ENCODE assay signal across 24 cellular contexts in genomic region chr19:41228486-41228885, GRCh38. TPM values are rescaled to one million over a fixed set of nuclear protein-coding genes. Genes with fewer than 3 reads are reported as not detected.
DNase-seq lines count a peak whose midpoint lies in the region; ATAC-seq and TF ChIP-seq lines count a peak whose summit lies in the region.
"Had no signal": no experiment of that assay in that cellular context is flagged by ENCODE, and none has a peak within 500 bp of the region (broad histone marks: within the 10 kb centered on the region; RNA-seq: fewer than 3 reads in every experiment).

No MANE protein-coding gene starts in this region.

- H3K9ac ChIP-seq in BLaER1 = no peak overlapping the region
- no peak overlapping the region for H3K9ac ChIP-seq in mesenchymal stem cell (ENCODE audit: low read length)
- H3K9ac ChIP-seq: KMS-11 had no signal

- peaks cover 13% of the 10 kb centered on the region for H3K79me1 ChIP-seq in mesenchymal stem cell (replicated peaks; ENCODE audit: low read length, poor library complexity, severe bottlenecking)

- peak overlapping the region; percentile 80 for H3K27ac Mint-ChIP-seq in HFFc6
- H3K27ac Mint-ChIP-seq in WTC11 = peak overlapping the region; percentile 42
- H3K27ac Mint-ChIP-seq in activated naive CD8-positive, alpha-beta T cell treated with anti-CD3 and anti-CD28 coated beads for 36 hours = no peak overlapping the region
- H3K27ac Mint-ChIP-seq: CD8-positive, alpha-beta T cell; IgD-negative memory B cell had no signal

- POLR2A ChIA-PET in WTC11 (lab: Charles Lee) = no interaction called here

- H4K20me1 ChIP-seq in BLaER1 = no peaks in the 10 kb centered on the region

- H3K23ac ChIP-seq in mesenchymal stem cell (ENCODE audit: low read length in 2 of 2) = no peak overlapping the region

- no peak for DNase-seq in HFFc6
- DNase-seq in WTC11 (ENCODE audit: low spot score) = no peak
- DNase-seq in mesenchymal stem cell = no peak
- DNase-seq in inferior parietal cortex (ENCODE audit: extremely low spot score) = no peak
- DNase-seq in upper lobe of left lung = no peak
- DNase-seq in activated naive CD8-positive, alpha-beta T cell treated with anti-CD3 and anti-CD28 coated beads for 36 hours = no peak
- no peak for DNase-seq in psoas muscle
- DNase-seq: AML-193; C1 segment of cervical spinal cord; Caco-2; CD8-positive, alpha-beta T cell; GOT3; HCEC 1CT; MM.1S; NCI-H2081; NCI-H2227 treated with DMSO at 0.1 percent for 48 hours; NCI-H526 treated with DMSO at 0.1 percent for 48 hours; RPMI8226; SIG-M5 had no signal

- H3K14ac ChIP-seq in mesenchymal stem cell (ENCODE audit: low read length in 2 of 2) = no peak overlapping the region

- TF ChIP-seq CTCF in HFFc6 (IDR thresholded peaks at IDR 0.05) (no peak), WTC11 (IDR thresholded peaks at IDR 0.05) (no peak), upper lobe of left lung (IDR thresholded peaks at IDR 0.05) (no peak), psoas muscle (IDR thresholded peaks at IDR 0.05) (no peak)

- H3K9me3 ChIP-seq in BLaER1 = no peaks in the 10 kb centered on the region
- H3K9me3 ChIP-seq in mesenchymal stem cell (ENCODE audit: control insufficient read depth, low read length) = no peaks in the 10 kb centered on the region
- no peaks in the 10 kb centered on the region for H3K9me3 ChIP-seq in upper lobe of left lung
- H3K9me3 ChIP-seq in psoas muscle = no peaks in the 10 kb centered on the region
- H3K9me3 ChIP-seq: Caco-2 had no signal

- no peak overlapping the region for H3K4ac ChIP-seq in mesenchymal stem cell (ENCODE audit: low read depth in 1 of 2, low read length in 2 of 2)

- H3K4me1 Mint-ChIP-seq in HFFc6 (ENCODE audit: low read depth) (peaks cover 47% of the 10 kb centered on the region), WTC11 (peaks cover 27% of the 10 kb centered on the region)
- H3K4me1 Mint-ChIP-seq in activated naive CD8-positive, alpha-beta T cell treated with anti-CD3 and anti-CD28 coated beads for 36 hours = peaks cover 20% of the 10 kb centered on the region

- no peak overlapping the region for H2BK120ac ChIP-seq in mesenchymal stem cell (ENCODE audit: low read depth, low read length)

- no peaks in the 10 kb centered on the region for H3K36me3 ChIP-seq in BLaER1
- H3K36me3 ChIP-seq in mesenchymal stem cell (ENCODE audit: control insufficient read depth in 1 of 2, insufficient read depth in 2 of 2, low read depth in 1 of 2, low read length in 2 of 2) = peaks cover 55 to 64% of the 10 kb centered on the region in 2 experiments
- no peaks in the 10 kb centered on the region for H3K36me3 ChIP-seq in upper lobe of left lung
- H3K36me3 ChIP-seq in psoas muscle (ENCODE audit: insufficient read depth in 1 of 2, low read depth in 1 of 2) = no peaks in the 10 kb centered on the region

- 66% methylated on average over 2 of the region's 3 CpGs for WGBS in mesenchymal stem cell
- WGBS in upper lobe of left lung, 2 donors = 64 to 93% methylated on average over 3 of the region's 3 CpGs
- WGBS in psoas muscle, 3 donors = 78 to 87% (median 86%) methylated on average over 3 of the region's 3 CpGs

- no peak overlapping the region for H2BK15ac ChIP-seq in mesenchymal stem cell (ENCODE audit: low read depth, poor library complexity, severe bottlenecking)

- no peak overlapping the region for H2AFZ ChIP-seq in mesenchymal stem cell (ENCODE audit: low read depth, low read length)
- H2AFZ ChIP-seq: PC-9 had no signal

- H4K8ac ChIP-seq in mesenchymal stem cell (ENCODE audit: low read length) = peak overlapping the region; percentile 74

- H3K27ac ChIP-seq in BLaER1 (no peak overlapping the region), mesenchymal stem cell (ENCODE audit: low read length, poor library complexity, severe bottlenecking) (no peak overlapping the region), upper lobe of left lung (no peak overlapping the region), psoas muscle (no peak overlapping the region)
- H3K27ac ChIP-seq: KMS-11, PC-9, SK-N-MC had no signal

- H3K36me3 Mint-ChIP-seq in HFFc6 (ENCODE audit: low read depth) = peaks cover 50% of the 10 kb centered on the region
- H3K36me3 Mint-ChIP-seq in WTC11 = no peaks in the 10 kb centered on the region; the same call in 1 of the 2 replicates
- H3K36me3 Mint-ChIP-seq in activated naive CD8-positive, alpha-beta T cell treated with anti-CD3 and anti-CD28 coated beads for 36 hours = peaks cover 1% of the 10 kb centered on the region
- H3K36me3 Mint-ChIP-seq: CD8-positive, alpha-beta T cell; IgD-negative memory B cell had no signal

- H3K4me3 ChIP-seq in BLaER1 (no peak overlapping the region), mesenchymal stem cell (ENCODE audit: insufficient read depth in 1 of 2, low read depth in 1 of 2, low read length in 2 of 2) (no peak overlapping the region), upper lobe of left lung (no peak overlapping the region), psoas muscle (no peak overlapping the region)
- H3K4me3 ChIP-seq: PC-9, SK-N-MC had no signal

- CTCF ChIA-PET in WTC11 (lab: Charles Lee) = interaction anchor here (1.2 to 1.5 kb wide), 2 partner anchors 24 to 34 kb away, joined by 4 read pairs; no protein-coding TSS in a partner anchor

- H3K4me1 ChIP-seq in BLaER1 (peaks cover 8% of the 10 kb centered on the region), mesenchymal stem cell (ENCODE audit: control insufficient read depth, insufficient read depth, low read depth, low read length) (peaks cover 33% of the 10 kb centered on the region), upper lobe of left lung (peaks cover 13 to 16% (median 14%) of the 10 kb centered on the region in 4 donors), psoas muscle (no peaks in the 10 kb centered on the region)

- no peak for TF ChIP-seq POLR2A in upper lobe of left lung (IDR thresholded peaks at IDR 0.05)

- H3K27me3 ChIP-seq in BLaER1 = no peaks in the 10 kb centered on the region
- no peaks in the 10 kb centered on the region for H3K27me3 ChIP-seq in mesenchymal stem cell (ENCODE audit: control insufficient read depth in 1 of 2, insufficient read depth in 1 of 2, low read length in 2 of 2)
- H3K27me3 ChIP-seq in upper lobe of left lung = peaks cover 0 to 6% (median 0%) of the 10 kb centered on the region in 4 donors
- H3K27me3 ChIP-seq in psoas muscle (ENCODE audit: insufficient read depth in 3 of 3, low read length in 2 of 3) = peaks cover 0 to 40% (median 0%) of the 10 kb centered on the region in 3 donors

- no peak overlapping the region for H3K18ac ChIP-seq in mesenchymal stem cell (ENCODE audit: low read depth in 1 of 2, low read length in 2 of 2)

- H2BK12ac ChIP-seq in mesenchymal stem cell (ENCODE audit: low read length in 2 of 2) = no peak overlapping the region

- H3K9me3 Mint-ChIP-seq in HFFc6 (0 out of 2 replicates have a peak, but pooled peaks cover 3% of the 10 kb centered on the region), WTC11 (no peaks in the 10 kb centered on the region)
- no peaks in the 10 kb centered on the region for H3K9me3 Mint-ChIP-seq in activated naive CD8-positive, alpha-beta T cell treated with anti-CD3 and anti-CD28 coated beads for 36 hours
- H3K9me3 Mint-ChIP-seq: CD8-positive, alpha-beta T cell had no signal

- no peak overlapping the region for H2BK5ac ChIP-seq in mesenchymal stem cell (ENCODE audit: low read depth, low read length, poor library complexity, severe bottlenecking)

- H3K4me2 ChIP-seq in BLaER1 (peak overlapping the region; percentile 39; the same call in 1 of the 2 replicates), mesenchymal stem cell (ENCODE audit: low read length, poor library complexity, severe bottlenecking) (no peak overlapping the region)
- H3K4me2 ChIP-seq: KMS-11, PC-9 had no signal

- no peak overlapping the region for H3K4me3 Mint-ChIP-seq in HFFc6
- H3K4me3 Mint-ChIP-seq in WTC11 = no peak overlapping the region
- no peak overlapping the region for H3K4me3 Mint-ChIP-seq in activated naive CD8-positive, alpha-beta T cell treated with anti-CD3 and anti-CD28 coated beads for 36 hours
- H3K4me3 Mint-ChIP-seq: CD8-positive, alpha-beta T cell had no signal

- intact Hi-C loops in psoas muscle (cut with DNase I) = loop anchor here in 1 of 2 donors (5.0 kb wide), 1 partner anchor 34 kb away; the partner anchor contains the start of gene HNRNPUL1

- H3K27me3 Mint-ChIP-seq in HFFc6 (ENCODE audit: insufficient read depth) (peaks cover 9% of the 10 kb centered on the region), WTC11 (ENCODE audit: low read depth) (no peaks in the 10 kb centered on the region)
- peaks cover 9% of the 10 kb centered on the region for H3K27me3 Mint-ChIP-seq in activated naive CD8-positive, alpha-beta T cell treated with anti-CD3 and anti-CD28 coated beads for 36 hours

- no peak for ATAC-seq in WTC11
- ATAC-seq in upper lobe of left lung (ENCODE audit: low FRiP score in 2 of 2) = no peak
- no peak for ATAC-seq in psoas muscle
- ATAC-seq: CD8-positive, alpha-beta T cell had no signal

- peak overlapping the region; percentile 60 for H2AK5ac ChIP-seq in mesenchymal stem cell (ENCODE audit: low read length, severe bottlenecking)

- TF ChIP-seq EP300 in upper lobe of left lung (IDR thresholded peaks at IDR 0.05) = no peak

- no peak overlapping the region for H4K91ac ChIP-seq in mesenchymal stem cell (ENCODE audit: low read length)

RNA-seq across cellular contexts. Expression of gene AXL, which starts 9.5 kb away (rescaled TPM):
- 100 to 1,000 TPM; 419 to 474 (median 458) TPM for total RNA-seq in HFFc6 (2021; fragmentation: NEBNext Ultra II Directional; extraction: Animal tissue kit (Norgen Biotek cat#: 25700))
- 25.0 to 27.3 TPM (median 27.0 TPM) in 3 replicates for total RNA-seq in WTC11 (2021)
- 91.5 TPM for polyA plus RNA-seq in mesenchymal stem cell (2013, experiment 1 of 2)
- 89.9 TPM for polyA plus RNA-seq in mesenchymal stem cell (2013, experiment 2 of 2)
- total RNA-seq in upper lobe of left lung = 10 to 100 TPM; 28.4 to 96.9 (median 71.7) TPM
- under 1 TPM; 0.41 to 0.42 TPM for total RNA-seq in activated naive CD8-positive, alpha-beta T cell treated with anti-CD3 and anti-CD28 coated beads for 36 hours
- 10 to 100 TPM in 2 of 4 donors, 1 to 10 TPM in 2; 8.4 to 13.6 (median 11.0) TPM for total RNA-seq in psoas muscle
- 1 to 10 TPM; 3.3 to 4.4 (median 4.3) TPM for polyA plus RNA-seq in psoas muscle

RNA-seq across cellular contexts. Expression of gene CYP2S1, which starts 35.5 kb away (rescaled TPM):
- total RNA-seq in HFFc6 (2021; fragmentation: NEBNext Ultra II Directional; extraction: Animal tissue kit (Norgen Biotek cat#: 25700)) = 1 to 10 TPM in 3 of 6 experiments, under 1 TPM in 3; 0.65 to 1.6 (median 1.1) TPM
- 173 to 191 TPM (median 188 TPM) in 3 replicates for total RNA-seq in WTC11 (2021)
- polyA plus RNA-seq in mesenchymal stem cell (2013, experiment 1 of 2) = 19.0 TPM
- 18.5 TPM for polyA plus RNA-seq in mesenchymal stem cell (2013, experiment 2 of 2)
- total RNA-seq in upper lobe of left lung = 10 to 100 TPM in 4 of 6 donors, 1 to 10 TPM in 2; 5.2 to 40.6 (median 20.1) TPM
- under 1 TPM; 0.27 to 0.32 TPM for total RNA-seq in activated naive CD8-positive, alpha-beta T cell treated with anti-CD3 and anti-CD28 coated beads for 36 hours
- 1 to 10 TPM in 1 of 4 donors, under 1 TPM in 3; 0.27 to 1.1 (median 0.62) TPM for total RNA-seq in psoas muscle
- polyA plus RNA-seq in psoas muscle = under 1 TPM; 0.10 to 0.56 (median 0.26) TPM
- polyA plus RNA-seq: IgD-negative memory B cell had no signal

RNA-seq across cellular contexts. Expression of gene HNRNPUL1, which starts 35.7 kb away (rescaled TPM):
- total RNA-seq in HFFc6 (2021; fragmentation: NEBNext Ultra II Directional; extraction: Animal tissue kit (Norgen Biotek cat#: 25700)) = 100 to 1,000 TPM; 176 to 245 (median 234) TPM
- total RNA-seq in WTC11 (2021) (246 to 282 TPM (median 257 TPM) in 3 replicates), upper lobe of left lung (100 to 1,000 TPM; 152 to 351 (median 211) TPM), psoas muscle (100 to 1,000 TPM in 2 of 4 donors, 10 to 100 TPM in 2; 82.2 to 129 (median 105) TPM)
- 178 TPM for polyA plus RNA-seq in mesenchymal stem cell (2013, experiment 1 of 2)
- 179 TPM for polyA plus RNA-seq in mesenchymal stem cell (2013, experiment 2 of 2)
- total RNA-seq in activated naive CD8-positive, alpha-beta T cell treated with anti-CD3 and anti-CD28 coated beads for 36 hours = 100 to 1,000 TPM; 255 to 259 TPM
- 10 to 100 TPM; 54.3 to 82.3 (median 69.2) TPM for polyA plus RNA-seq in psoas muscle

Comparison
In these comparisons a context has a peak if more than half of its experiments do, and no peak if none do; other contexts are left out.
1. RNA of gene AXL, which starts 9.5 kb away (total RNA-seq): 419 to 474 TPM in HFFc6, 28.4 to 96.9 TPM in upper lobe of left lung, 25.0 to 27.3 TPM in WTC11 and 8.4 to 13.6 TPM in psoas muscle; 0.41 to 0.42 TPM in activated naive CD8-positive, alpha-beta T cell treated with anti-CD3 and anti-CD28 coated beads for 36 hours; every median in the first group is over 4 times any median in the second.